Comparison of ENCODE assay signal across 8 cellular contexts in genomic region chr15:40440300-40441011, GRCh38.
A peak's percentile ranks its signal among the peaks of the same experiment; 100 is the strongest.
DNase-seq lines count a peak whose midpoint lies in the region; ATAC-seq and TF ChIP-seq lines count a peak whose summit lies in the region.

TSS of gene BAHD1 (plus strand) at chr15:40440953. CDS start at chr15:40458465, 17,512 bp downstream.

- peak within 1 kb of the TSS; percentile 71 for H3K4me3 ChIP-seq in choroid plexus epithelial cell (ENCODE audit: low read depth, low read length)

- TF ChIP-seq POLR2A in GM19193 (IDR thresholded peaks at IDR 0.05; ENCODE audit: extremely low read depth, insufficient read depth, insufficient read length) = peak; percentile 40

- DNase-seq in Ammon's horn (ENCODE audit: low spot score) (peak; percentile 97), NCI-H510A treated with DMSO at 0.1 percent for 48 hours (lab: John Stamatoyannopoulos, UW) (peak; percentile 75), choroid plexus epithelial cell (ENCODE audit: low read depth) (peak; percentile 96), kidney tubule cell (ENCODE audit: low spot score) (peak; percentile 95)
- DNase-seq in activated CD4-positive, alpha-beta T cell treated with anti-CD3 and anti-CD28 coated beads for 24 hours (ENCODE audit: low read depth in 2 of 2) = peak; percentile 93 to 94
- DNase-seq in stimulated activated CD4-positive, alpha-beta T cell treated with anti-CD3 and anti-CD28 coated beads, Interleukin-1b, Interleukin-23, amount 100 ng/mL, for 24 hours (ENCODE audit: low read depth in 4 of 4, low spot score in 1 of 4) = peak; percentile 76 to 96 (median 93)

- no peak for TF ChIP-seq CTCF in choroid plexus epithelial cell (conservative IDR thresholded peaks at IDR 0.05; ENCODE audit: low read depth, low read length)

- peak; percentile 87 for ATAC-seq in HG03439 (IDR thresholded peaks at IDR 0.05; ENCODE audit: unreplicated experiment)

Comparison
In these comparisons a context has a peak if more than half of its experiments do, and no peak if none do; other contexts are left out.
1. Peak in every context shown above with its lines: DNase-seq, ATAC-seq and H3K4me3 ChIP-seq.